16 cellular contexts compared by ENCODE assay signal in genomic region chr12:106255952-106256351, GRCh38. TPM values are rescaled to one million over a fixed set of nuclear protein-coding genes. Genes with fewer than 3 reads are reported as not detected.
DNase-seq lines count a peak whose midpoint lies in the region; ATAC-seq and TF ChIP-seq lines count a peak whose summit lies in the region.
"Had no signal": no experiment of that assay in that cellular context is flagged by ENCODE, and none has a peak within 500 bp of the region (broad histone marks: within the 10 kb centered on the region; RNA-seq: fewer than 3 reads in every experiment).

No MANE protein-coding gene starts in this region.

- no peak for TF ChIP-seq CTCF in osteocyte (IDR thresholded peaks at IDR 0.05)

- POLR2A ChIA-PET in naive thymus-derived CD8-positive, alpha-beta T cell (lab: Charles Lee), result no interaction called here

- DNase-seq in activated CD8-positive, alpha-beta memory T cell treated with anti-CD3 and anti-CD28 coated beads, Interleukin-2, amount 10 ng/mL, durations not matched to agents 7 days and 5 days, result peak; percentile 11
- no peak for DNase-seq in activated CD8-positive, alpha-beta memory T cell treated with anti-CD3 and anti-CD28 coated beads, Interleukin-2, amount 50 U/mL, for 4 hours
- DNase-seq in islet precursor cell (peak; percentile 2), osteocyte (ENCODE audit: extremely low spot score, unreplicated experiment) (peak; percentile 27)
- DNase-seq in naive thymus-derived CD8-positive, alpha-beta T cell, result no peak
- DNase-seq: Caco-2; CD4-positive, CD25-positive, alpha-beta regulatory T cell; CD8-positive, alpha-beta T cell; DMS153; DND-41; H9 had no signal

- no peaks in the 10 kb centered on the region for H3K4me1 Mint-ChIP-seq in activated CD8-positive, alpha-beta memory T cell treated with anti-CD3 and anti-CD28 coated beads, Interleukin-2, amount 10 ng/mL, durations not matched to agents 7 days and 5 days
- peaks cover 8% of the 10 kb centered on the region for H3K4me1 Mint-ChIP-seq in osteocyte (ENCODE audit: unreplicated experiment)
- H3K4me1 Mint-ChIP-seq in naive thymus-derived CD8-positive, alpha-beta T cell, result no peaks in the 10 kb centered on the region
- H3K4me1 Mint-ChIP-seq: CD4-positive, CD25-positive, alpha-beta regulatory T cell had no signal

- CTCF ChIA-PET in activated CD8-positive, alpha-beta memory T cell treated with anti-CD3 and anti-CD28 coated beads, Interleukin-2, amount 10 ng/mL, durations not matched to agents 7 days and 5 days (lab: Charles Lee), result no interaction called here

- no peaks in the 10 kb centered on the region for H3K9me3 Mint-ChIP-seq in activated CD8-positive, alpha-beta memory T cell treated with anti-CD3 and anti-CD28 coated beads, Interleukin-2, amount 10 ng/mL, durations not matched to agents 7 days and 5 days (ENCODE audit: low read depth)
- no peaks in the 10 kb centered on the region for H3K9me3 Mint-ChIP-seq in osteocyte (ENCODE audit: unreplicated experiment)
- H3K9me3 Mint-ChIP-seq in naive thymus-derived CD8-positive, alpha-beta T cell, result no peaks in the 10 kb centered on the region
- H3K9me3 Mint-ChIP-seq: CD4-positive, CD25-positive, alpha-beta regulatory T cell; CD8-positive, alpha-beta T cell; GM23338; H9 had no signal

- H3K4me3 Mint-ChIP-seq in activated CD8-positive, alpha-beta memory T cell treated with anti-CD3 and anti-CD28 coated beads, Interleukin-2, amount 10 ng/mL, durations not matched to agents 7 days and 5 days, result no peak overlapping the region
- H3K4me3 Mint-ChIP-seq in osteocyte (ENCODE audit: unreplicated experiment), result no peak overlapping the region
- H3K4me3 Mint-ChIP-seq in naive thymus-derived CD8-positive, alpha-beta T cell, result no peak overlapping the region
- H3K4me3 Mint-ChIP-seq: B cell; CD4-positive, CD25-positive, alpha-beta regulatory T cell; CD8-positive, alpha-beta T cell; GM23338; H9 had no signal

- no peak overlapping the region for H3K27ac Mint-ChIP-seq in activated CD8-positive, alpha-beta memory T cell treated with anti-CD3 and anti-CD28 coated beads, Interleukin-2, amount 10 ng/mL, durations not matched to agents 7 days and 5 days
- no peak overlapping the region for H3K27ac Mint-ChIP-seq in osteocyte (ENCODE audit: unreplicated experiment)
- no peak overlapping the region for H3K27ac Mint-ChIP-seq in naive thymus-derived CD8-positive, alpha-beta T cell
- H3K27ac Mint-ChIP-seq: B cell; CD4-positive, CD25-positive, alpha-beta regulatory T cell; CD8-positive, alpha-beta T cell; GM23338; H9 had no signal

- H3K36me3 Mint-ChIP-seq in activated CD8-positive, alpha-beta memory T cell treated with anti-CD3 and anti-CD28 coated beads, Interleukin-2, amount 10 ng/mL, durations not matched to agents 7 days and 5 days, result no peaks in the 10 kb centered on the region
- H3K36me3 Mint-ChIP-seq in osteocyte (ENCODE audit: unreplicated experiment), result peaks cover 3% of the 10 kb centered on the region
- H3K36me3 Mint-ChIP-seq in naive thymus-derived CD8-positive, alpha-beta T cell, result no peaks in the 10 kb centered on the region
- H3K36me3 Mint-ChIP-seq: CD4-positive, CD25-positive, alpha-beta regulatory T cell; CD8-positive, alpha-beta T cell had no signal

- ATAC-seq in activated CD8-positive, alpha-beta memory T cell treated with anti-CD3 and anti-CD28 coated beads, Interleukin-2, amount 10 ng/mL, durations not matched to agents 7 days and 5 days, result no peak
- no peak for ATAC-seq in HG02884 (IDR thresholded peaks at IDR 0.05; ENCODE audit: unreplicated experiment)
- no peak for ATAC-seq in naive thymus-derived CD8-positive, alpha-beta T cell
- ATAC-seq: CD8-positive, alpha-beta T cell; GM12878; GM23338; HCT116 had no signal

- H3K27me3 Mint-ChIP-seq in activated CD8-positive, alpha-beta memory T cell treated with anti-CD3 and anti-CD28 coated beads, Interleukin-2, amount 10 ng/mL, durations not matched to agents 7 days and 5 days, result no peaks in the 10 kb centered on the region
- no peaks in the 10 kb centered on the region for H3K27me3 Mint-ChIP-seq in osteocyte (ENCODE audit: unreplicated experiment)
- H3K27me3 Mint-ChIP-seq in naive thymus-derived CD8-positive, alpha-beta T cell, result no peaks in the 10 kb centered on the region
- H3K27me3 Mint-ChIP-seq: B cell; CD4-positive, CD25-positive, alpha-beta regulatory T cell had no signal

RNA-seq across cellular contexts. Expression of gene CKAP4, which starts 8.1 kb away (rescaled TPM):
- 1 to 10 TPM; 1.1 to 3.7 TPM for total RNA-seq in activated CD8-positive, alpha-beta memory T cell treated with anti-CD3 and anti-CD28 coated beads, Interleukin-2, amount 10 ng/mL, durations not matched to agents 7 days and 5 days
- 182 and 197 TPM in 2 replicates for total RNA-seq in osteocyte
- 10 to 100 TPM; 13.7 to 14.4 TPM for total RNA-seq in naive thymus-derived CD8-positive, alpha-beta T cell
- 10 to 100 TPM; 11.2 to 11.9 (median 11.2) TPM for polyA plus RNA-seq in naive thymus-derived CD8-positive, alpha-beta T cell

RNA-seq across cellular contexts. Expression of gene TCP11L2, which starts 46.6 kb away (rescaled TPM):
- 1 to 10 TPM; 6.4 to 6.8 TPM for total RNA-seq in activated CD8-positive, alpha-beta memory T cell treated with anti-CD3 and anti-CD28 coated beads, Interleukin-2, amount 10 ng/mL, durations not matched to agents 7 days and 5 days
- 42.7 and 46.9 TPM in 2 replicates for total RNA-seq in osteocyte
- total RNA-seq in naive thymus-derived CD8-positive, alpha-beta T cell, result 100 to 1,000 TPM; 203 to 211 TPM
- polyA plus RNA-seq in naive thymus-derived CD8-positive, alpha-beta T cell, result 10 to 100 TPM; 30.6 to 45.4 (median 34.7) TPM

Comparison
In these comparisons a context has a peak if more than half of its experiments do, and no peak if none do; other contexts are left out.
1. DNase-seq: peak in activated CD8-positive, alpha-beta memory T cell treated with anti-CD3 and anti-CD28 coated beads, Interleukin-2, amount 10 ng/mL, durations not matched to agents 7 days and 5 days (single experiment), islet precursor cell (single experiment) and osteocyte (single experiment); none in activated CD8-positive, alpha-beta memory T cell treated with anti-CD3 and anti-CD28 coated beads, Interleukin-2, amount 50 U/mL, for 4 hours (single experiment) and naive thymus-derived CD8-positive, alpha-beta T cell (0 of 10).
2. RNA of gene CKAP4, which starts 8.1 kb away (total RNA-seq): 182 to 197 TPM in osteocyte; 13.7 to 14.4 TPM in naive thymus-derived CD8-positive, alpha-beta T cell and 1.1 to 3.7 TPM in activated CD8-positive, alpha-beta memory T cell treated with anti-CD3 and anti-CD28 coated beads, Interleukin-2, amount 10 ng/mL, durations not matched to agents 7 days and 5 days; every median in the first group is over 10 times any median in the second.